10 cellular contexts compared by ENCODE assay signal in the genomic region with DNA sequence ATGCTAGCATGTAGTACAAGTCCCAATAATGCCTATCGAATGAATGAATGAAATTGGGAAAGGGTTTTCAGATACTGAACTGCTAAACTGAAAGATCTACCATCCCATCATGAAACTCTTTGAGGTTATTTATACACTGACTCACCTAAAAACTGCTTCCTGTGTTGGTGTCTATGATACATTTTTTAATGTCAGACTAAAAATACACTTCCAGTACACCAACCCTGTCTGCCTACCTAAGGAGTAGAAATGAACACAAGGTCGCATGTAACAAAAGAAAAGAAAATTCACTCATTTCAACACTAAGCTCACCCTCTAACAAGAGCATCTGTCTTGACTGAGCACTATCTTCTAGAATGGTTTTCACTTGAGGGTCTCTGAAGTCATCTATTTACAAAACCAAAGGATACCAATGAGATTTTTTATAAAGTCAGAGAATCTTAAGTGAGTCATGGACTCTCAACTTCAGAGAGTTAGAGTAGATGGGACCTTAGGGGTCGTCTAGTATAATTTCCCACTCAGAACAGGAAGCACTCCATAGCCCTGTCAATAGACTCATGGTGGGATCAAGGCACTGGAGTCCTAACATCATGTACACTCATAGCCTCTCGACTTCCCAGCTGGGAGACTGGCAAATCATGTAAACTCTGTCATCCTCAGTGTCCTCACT. TPM values are rescaled to one million over a fixed set of nuclear protein-coding genes. Genes with fewer than 3 reads are reported as not detected.
A peak's percentile ranks its signal among the peaks of the same experiment; 100 is the strongest.
DNase-seq lines count a peak whose midpoint lies in the region; ATAC-seq and TF ChIP-seq lines count a peak whose summit lies in the region.
"Had no signal": no experiment of that assay in that cellular context is flagged by ENCODE, and none has a peak within 500 bp of the region (broad histone marks: within the 10 kb centered on the region; RNA-seq: fewer than 3 reads in every experiment).

No MANE protein-coding gene starts in this region.

- ATAC-seq in GM18858 (IDR thresholded peaks at IDR 0.05; ENCODE audit: unreplicated experiment), result peak; percentile 46
- ATAC-seq in HG02588 (IDR thresholded peaks at IDR 0.05; ENCODE audit: unreplicated experiment), result peak; percentile 38
- no peak for ATAC-seq in HG02970 (IDR thresholded peaks at IDR 0.05; ENCODE audit: low FRiP score, unreplicated experiment)

- H3K27me3 ChIP-seq in PC-9 (ENCODE audit: insufficient read depth, low read depth) (no peaks in the 10 kb centered on the region), muscle layer of duodenum (ENCODE audit: low read depth, low read length) (no peaks in the 10 kb centered on the region)

- no peak overlapping the region for H3K4me2 ChIP-seq in PC-9

- no TSS peak for BruUV-seq in PC-9 (replicated peaks; lab: Mats Ljungman, UMichigan)

- H3K79me2 ChIP-seq in PC-9 (ENCODE audit: low read depth), result no peaks in the 10 kb centered on the region
- H3K79me2 ChIP-seq: parathyroid adenoma had no signal

- POLR2A ChIA-PET in PC-9 (lab: Charles Lee; ENCODE audit: unreplicated experiment), result no interaction called here

- no peak overlapping the region for H3K27ac Mint-ChIP-seq in immature natural killer cell

- peaks cover 0 to 4% (median 1%) of the 10 kb centered on the region in 3 donors for H3K27me3 Mint-ChIP-seq in immature natural killer cell (ENCODE audit: low read depth in 3 of 3)

- no peaks in the 10 kb centered on the region for H3K9me2 ChIP-seq in PC-9 (ENCODE audit: insufficient read depth)

- TF ChIP-seq CTCF in PC-9 (conservative IDR thresholded peaks at IDR 0.05), result no peak

- no peaks in the 10 kb centered on the region for H3K36me3 Mint-ChIP-seq in immature natural killer cell

- H4K20me1 ChIP-seq in PC-9 (ENCODE audit: insufficient read depth), result no peaks in the 10 kb centered on the region

- CTCF ChIA-PET in PC-9 (lab: Charles Lee), result no interaction called here

- no peaks in the 10 kb centered on the region for H3K4me1 Mint-ChIP-seq in immature natural killer cell

- H3K4me3 Mint-ChIP-seq in immature natural killer cell, result no peak overlapping the region

- DNase-seq in PC-9, result peak in 1 of 2 experiments; percentile 46
- no peak for DNase-seq in NCI-H510A (lab: John Stamatoyannopoulos, UW)
- no peak for DNase-seq in HPDE6-E6E7 (ENCODE audit: extremely low spot score)
- DNase-seq in immature natural killer cell, result no peak
- DNase-seq: NCI-H2107 had no signal

- no peaks in the 10 kb centered on the region for H3K36me3 ChIP-seq in PC-9 (ENCODE audit: low read depth)
- no peaks in the 10 kb centered on the region for H3K36me3 ChIP-seq in muscle layer of duodenum (ENCODE audit: control insufficient read depth in 1 of 2, insufficient read depth in 2 of 2, low read length in 2 of 2)

- intact Hi-C loops in PC-9 (cut with micrococcal nuclease; ENCODE audit: unreplicated experiment), result loop anchor here (10.0 kb wide), 2 partner anchors 206 to 474 kb away; no protein-coding TSS in a partner anchor

- peaks cover under 1% of the 10 kb centered on the region for H3F3A ChIP-seq in PC-9 (ENCODE audit: insufficient read depth, low read depth)

- H3K4me1 ChIP-seq in PC-9 (replicated peaks; ENCODE audit: insufficient read depth) (peaks cover 41% of the 10 kb centered on the region), muscle layer of duodenum (ENCODE audit: control insufficient read depth in 1 of 2, insufficient read depth in 2 of 2, low read length in 2 of 2) (peaks cover 29 to 36% of the 10 kb centered on the region in 2 donors)
- H3K4me1 ChIP-seq: parathyroid adenoma had no signal

- no peaks in the 10 kb centered on the region for H3K9me3 ChIP-seq in PC-9 (ENCODE audit: insufficient read depth, low read depth)
- H3K9me3 ChIP-seq in muscle layer of duodenum (ENCODE audit: control insufficient read depth in 1 of 2, low read length in 2 of 2), result no peaks in the 10 kb centered on the region

- no peak overlapping the region for H3K4me3 ChIP-seq in PC-9
- no peak overlapping the region for H3K4me3 ChIP-seq in muscle layer of duodenum (ENCODE audit: low read depth in 1 of 2, low read length in 2 of 2)

- no peak overlapping the region for H2AFZ ChIP-seq in PC-9
- H2AFZ ChIP-seq: parathyroid adenoma had no signal

- H3K9me3 Mint-ChIP-seq in immature natural killer cell, result peaks cover 0 to 6% (median 0%) of the 10 kb centered on the region in 6 donors

- H3K27ac ChIP-seq in PC-9 (peak overlapping the region; percentile 20; the same call in 1 of the 2 replicates), muscle layer of duodenum (ENCODE audit: low read length) (peak overlapping the region; percentile 29)
- H3K27ac ChIP-seq: parathyroid adenoma had no signal

RNA-seq across cellular contexts. Expression of a gene that starts 53.4 kb away (rescaled TPM):
- total RNA-seq in PC-9 (2021), result 19.8 and 30.5 TPM in 2 replicates
- polyA plus RNA-seq in immature natural killer cell, result not detected
